Comparison of ENCODE assay signal across 23 cellular contexts in the genomic region with DNA sequence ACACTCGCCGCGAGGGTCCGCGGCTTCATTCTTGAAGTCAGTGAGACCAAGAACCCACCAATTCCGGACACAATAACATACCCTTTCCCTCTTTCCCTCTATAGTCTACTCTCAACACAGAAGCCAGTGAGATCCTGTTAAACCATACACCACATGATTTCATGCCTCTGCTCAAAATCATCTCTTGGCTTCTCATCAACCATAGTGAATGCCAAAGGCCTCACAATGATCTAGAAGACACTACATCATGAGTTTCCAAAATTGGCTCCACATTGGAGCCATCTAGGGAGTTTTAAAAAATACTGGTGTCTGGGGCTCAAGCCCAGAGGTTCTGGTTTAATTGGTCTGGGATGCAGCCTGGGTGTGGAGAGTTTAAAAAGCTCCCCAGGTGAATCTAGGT.
DNase-seq lines count a peak whose midpoint lies in the region; ATAC-seq, FAIRE-seq and TF ChIP-seq lines count a peak whose summit lies in the region.
"Had no signal": no experiment of that assay in that cellular context is flagged by ENCODE, and none has a peak within 500 bp of the region (broad histone marks: within the 10 kb centered on the region; RNA-seq: fewer than 3 reads in every experiment).

No MANE protein-coding gene starts in this region.

- no peaks in the 10 kb centered on the region for H4K20me1 ChIP-seq in astrocyte (ENCODE audit: insufficient read depth, low read length)
- H4K20me1 ChIP-seq: BLaER1 treated with 17β-estradiol and CSF1 and Interleukin-3, amounts not matched to agents 10 nM and 100 nM had no signal

- peaks cover 4% of the 10 kb centered on the region for H3K9me3 Mint-ChIP-seq in astrocyte (ENCODE audit: unreplicated experiment)

- H2AFZ ChIP-seq in astrocyte (ENCODE audit: low read depth, low read length) = no peak overlapping the region

- H3K79me2 ChIP-seq in astrocyte (ENCODE audit: insufficient read depth, low read length) = no peaks in the 10 kb centered on the region

- no peak overlapping the region for H3K27ac Mint-ChIP-seq in astrocyte (ENCODE audit: unreplicated experiment)
- H3K27ac Mint-ChIP-seq: B cell; CD4-positive, alpha-beta T cell; CD8-positive, alpha-beta T cell had no signal

- no peaks in the 10 kb centered on the region for H3K4me1 Mint-ChIP-seq in astrocyte (ENCODE audit: low read depth, unreplicated experiment)
- H3K4me1 Mint-ChIP-seq: B cell had no signal

- H3K36me3 ChIP-seq in astrocyte (ENCODE audit: insufficient read depth, low read length) = no peaks in the 10 kb centered on the region
- H3K36me3 ChIP-seq in SJCRH30 = no peaks in the 10 kb centered on the region
- H3K36me3 ChIP-seq: BLaER1 treated with 17β-estradiol and CSF1 and Interleukin-3, amounts not matched to agents 10 nM and 100 nM had no signal

- no peaks in the 10 kb centered on the region for H3K27me3 ChIP-seq in astrocyte (ENCODE audit: insufficient read depth, low read length)
- no peaks in the 10 kb centered on the region for H3K27me3 ChIP-seq in SJCRH30

- H3K9ac ChIP-seq in astrocyte (ENCODE audit: low read length) = no peak overlapping the region
- H3K9ac ChIP-seq: BLaER1 treated with 17β-estradiol and CSF1 and Interleukin-3, amounts not matched to agents 10 nM and 100 nM had no signal

- TF ChIP-seq CTCF in AG10803 (conservative IDR thresholded peaks at IDR 0.05; ENCODE audit: low read length) (no peak), astrocyte (IDR thresholded peaks at IDR 0.05; ENCODE audit: insufficient read depth, low read depth, low read length) (no peak)

- no peak overlapping the region for H3K4me2 ChIP-seq in astrocyte (ENCODE audit: low read length)
- H3K4me2 ChIP-seq: A549; BLaER1 treated with 17β-estradiol and CSF1 and Interleukin-3, amounts not matched to agents 10 nM and 100 nM had no signal

- H3K4me3 Mint-ChIP-seq in astrocyte (ENCODE audit: unreplicated experiment) = no peak overlapping the region
- H3K4me3 Mint-ChIP-seq: B cell; CD4-positive, alpha-beta T cell; CD8-positive, alpha-beta T cell had no signal

- no peaks in the 10 kb centered on the region for H3K27me3 Mint-ChIP-seq in astrocyte (ENCODE audit: low read depth, unreplicated experiment)
- H3K27me3 Mint-ChIP-seq: B cell; CD4-positive, alpha-beta T cell had no signal

- DNase-seq in AG10803 (ENCODE audit: low read depth) (peak; percentile 7), astrocyte (ENCODE audit: low read depth) (no peak), fibroblast of peridontal ligament (ENCODE audit: extremely low read depth) (peak; percentile 65), stromal cell of bone marrow (ENCODE audit: low read depth) (peak; percentile 59), SJCRH30 (no peak), NCI-H226 (no peak)
- DNase-seq: ACHN; AML-193; Caco-2; Calu3; CD4-positive, alpha-beta T cell; CD8-positive, alpha-beta T cell; DMS79 treated with DMSO at 0.1 percent for 48 hours; GF-D8 had no signal

- no peak overlapping the region for H3K4me3 ChIP-seq in AG10803 (ENCODE audit: low read length)
- no peak overlapping the region for H3K4me3 ChIP-seq in astrocyte (ENCODE audit: insufficient read depth, low read depth, low read length)
- no peak overlapping the region for H3K4me3 ChIP-seq in SJCRH30
- H3K4me3 ChIP-seq: A549; BLaER1 treated with 17β-estradiol and CSF1 and Interleukin-3, amounts not matched to agents 10 nM and 100 nM had no signal

- no peak overlapping the region for H3K27ac ChIP-seq in astrocyte (ENCODE audit: low read depth, low read length)
- H3K27ac ChIP-seq in SJCRH30 = no peak overlapping the region
- H3K27ac ChIP-seq: 22Rv1; A549; BLaER1 treated with 17β-estradiol and CSF1 and Interleukin-3, amounts not matched to agents 10 nM and 100 nM; C4-2B had no signal

- H3K36me3 Mint-ChIP-seq in astrocyte (ENCODE audit: low read depth, unreplicated experiment) = no peaks in the 10 kb centered on the region
- H3K36me3 Mint-ChIP-seq: CD8-positive, alpha-beta T cell had no signal

- no peaks in the 10 kb centered on the region for H3K9me3 ChIP-seq in astrocyte (ENCODE audit: insufficient read depth, low read depth, low read length)
- H3K9me3 ChIP-seq in SJCRH30 (replicated peaks) = no peaks in the 10 kb centered on the region
- H3K9me3 ChIP-seq: A549, Caco-2 had no signal

- no peak for ATAC-seq in HG03175 (IDR thresholded peaks at IDR 0.05; ENCODE audit: unreplicated experiment)
- ATAC-seq: A549; CD8-positive, alpha-beta T cell had no signal

- no peaks in the 10 kb centered on the region for H3K4me1 ChIP-seq in astrocyte (ENCODE audit: insufficient read depth, low read length)
- no peaks in the 10 kb centered on the region for H3K4me1 ChIP-seq in SJCRH30
- H3K4me1 ChIP-seq: A549; BLaER1 treated with 17β-estradiol and CSF1 and Interleukin-3, amounts not matched to agents 10 nM and 100 nM; Caco-2 had no signal

- FAIRE-seq in astrocyte (lab: Jason Lieb, UNC) = peak; percentile 58
- FAIRE-seq: A549, D721Med, G401.6, GM12891 had no signal

Comparison
In these comparisons a context has a peak if more than half of its experiments do, and no peak if none do; other contexts are left out.
1. DNase-seq: peak in AG10803 (single experiment), fibroblast of peridontal ligament (single experiment) and stromal cell of bone marrow (single experiment); none in astrocyte (single experiment), SJCRH30 (0 of 2) and NCI-H226 (single experiment).